In genomic region chr14:100333867-100334266, GRCh38 we compare ENCODE assay signal across 1 cellular context.
TF ChIP-seq lines count a peak whose summit lies in the region.

No MANE protein-coding gene starts in this region.

TF ChIP-seq in endothelial cell of umbilical vein, 7 proteins besides CTCF, POLR2A, EP300 and RAD21:
- TF ChIP-seq, protein P1, sequence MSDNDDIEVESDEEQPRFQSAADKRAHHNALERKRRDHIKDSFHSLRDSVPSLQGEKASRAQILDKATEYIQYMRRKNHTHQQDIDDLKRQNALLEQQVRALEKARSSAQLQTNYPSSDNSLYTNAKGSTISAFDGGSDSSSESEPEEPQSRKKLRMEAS (IDR thresholded peaks at IDR 0.05; ENCODE audit: insufficient read depth, insufficient read length): no peak
- no peak for TF ChIP-seq JUN (IDR thresholded peaks at IDR 0.05; ENCODE audit: borderline replicate concordance, insufficient read depth, insufficient read length, low read depth)
- TF ChIP-seq POLR2AphosphoS5 (IDR thresholded peaks at IDR 0.05; ENCODE audit: insufficient read depth, low read depth, low read length): no peak
- TF ChIP-seq EZH2 (IDR thresholded peaks at IDR 0.05; ENCODE audit: borderline replicate concordance, low read depth, low read length, severe bottlenecking): no peak
- TF ChIP-seq GATA2 (IDR thresholded peaks at IDR 0.05; ENCODE audit: insufficient read depth, insufficient read length, low read depth, low read length): no peak
- TF ChIP-seq FOS (IDR thresholded peaks at IDR 0.05; ENCODE audit: borderline replicate concordance, insufficient read depth, low read length): no peak
- TF ChIP-seq MYC (IDR thresholded peaks at IDR 0.05; ENCODE audit: low read depth, low read length): no peak
TF ChIP-seq in endothelial cell of umbilical vein: peak in this region for 0.
